Comparison of ENCODE assay signal across 1 cellular context in genomic region chr10:74151057-74151878, GRCh38.
TF ChIP-seq lines count a peak whose summit lies in the region.

TSS of gene ADK (plus strand) at chr10:74151221. CDS start at chr10:74151279, 58 bp downstream.

TF ChIP-seq in K562, 482 proteins besides CTCF, POLR2A, EP300 and RAD21 (continued from another document and continues in another):
- no peak for TF ChIP-seq CEBPZ (IDR thresholded peaks at IDR 0.05; ENCODE audit: borderline replicate concordance, low read depth, low read length)
- no peak for TF ChIP-seq PRMT5 (CRISPR knock-in tag; IDR thresholded peaks at IDR 0.05)
- peak; percentile 66 for TF ChIP-seq TFAP4 (CRISPR knock-in tag; IDR thresholded peaks at IDR 0.05; ENCODE audit: borderline replicate concordance)
- peak; percentile 56; the same call in 1 of the 2 replicates for TF ChIP-seq CXXC5 (CRISPR knock-in tag; IDR thresholded peaks at IDR 0.05)
- TF ChIP-seq ZKSCAN1 (IDR thresholded peaks at IDR 0.05; ENCODE audit: low read depth, low read length): 0 out of 2 replicates have a peak, but pooled peaks have one; percentile 38
- TF ChIP-seq FOXA3 (CRISPR knock-in tag; conservative IDR thresholded peaks at IDR 0.05 in 1 of 2, IDR thresholded peaks at IDR 0.05 in 1 of 2): peak in 1 of 2 experiments; percentile 65; a peak in 1 of 4 replicates
- TF ChIP-seq ASH1L (IDR thresholded peaks at IDR 0.05; ENCODE audit: borderline replicate concordance, low read depth, partially characterized antibody): no peak
- no peak; a peak in 1 of 4 replicates for TF ChIP-seq TRIM24 (IDR thresholded peaks at IDR 0.05)
- TF ChIP-seq MNT (conservative IDR thresholded peaks at IDR 0.05): peak; percentile 98 to 99
- TF ChIP-seq E2F6 (IDR thresholded peaks at IDR 0.05; ENCODE audit: borderline replicate concordance in 1 of 2, extremely low read depth in 1 of 2, insufficient read depth in 1 of 2, insufficient read length in 1 of 2, low read depth in 1 of 2, low read length in 1 of 2, poor library complexity in 1 of 2, severe bottlenecking in 1 of 2): peak; percentile 13 to 91
- peak; percentile 71 for TF ChIP-seq POLR2B (IDR thresholded peaks at IDR 0.05; ENCODE audit: low read depth, partially characterized antibody)
- TF ChIP-seq MGA (IDR thresholded peaks at IDR 0.05): peak; percentile 73
- no peak for TF ChIP-seq ZFP91 (CRISPR knock-in tag; IDR thresholded peaks at IDR 0.05)
- peak; percentile 95 for TF ChIP-seq MTA3 (IDR thresholded peaks at IDR 0.05; ENCODE audit: borderline replicate concordance)
- no peak for TF ChIP-seq NCOA2 (IDR thresholded peaks at IDR 0.05; ENCODE audit: partially characterized antibody in 2 of 2)
- TF ChIP-seq RHOXF2B (CRISPR knock-in tag; conservative IDR thresholded peaks at IDR 0.05): no peak
- no peak for TF ChIP-seq MECOM (CRISPR knock-in tag; IDR thresholded peaks at IDR 0.05)
- TF ChIP-seq TCF3 (CRISPR knock-in tag; IDR thresholded peaks at IDR 0.05): no peak
- no peak for TF ChIP-seq GABPA (tag; conservative IDR thresholded peaks at IDR 0.05; ENCODE audit: low read depth)
- no peak for TF ChIP-seq ZNF41 (CRISPR knock-in tag; conservative IDR thresholded peaks at IDR 0.05)
- TF ChIP-seq CHCHD3 (CRISPR knock-in tag; IDR thresholded peaks at IDR 0.05): no peak
- no peak for TF ChIP-seq EZH2 (IDR thresholded peaks at IDR 0.05; ENCODE audit: borderline replicate concordance, low read depth, low read length)
- no peak; the same call in 1 of the 2 replicates for TF ChIP-seq ARID1B (IDR thresholded peaks at IDR 0.05)
- TF ChIP-seq ZNF408 (CRISPR knock-in tag; IDR thresholded peaks at IDR 0.05; ENCODE audit: low read depth): no peak
- no peak for TF ChIP-seq ZNF717 (CRISPR knock-in tag; IDR thresholded peaks at IDR 0.05)
- TF ChIP-seq ZNF639 (CRISPR knock-in tag; conservative IDR thresholded peaks at IDR 0.05 in 1 of 2, IDR thresholded peaks at IDR 0.05 in 1 of 2): peak in 1 of 2 experiments; percentile 77; a peak in 2 of 4 replicates
- no peak for TF ChIP-seq HIVEP1 (CRISPR knock-in tag; IDR thresholded peaks at IDR 0.05)
- TF ChIP-seq SUPT5H (IDR thresholded peaks at IDR 0.05): peak; percentile 87
- TF ChIP-seq HCFC1 (IDR thresholded peaks at IDR 0.05; ENCODE audit: low read depth, low read length): peak; percentile 14
- no peak for TF ChIP-seq U2AF1 (optimal IDR thresholded peaks at IDR 0.05; ENCODE audit: low read depth, low read length)
- 0 out of 2 replicates have a peak, but pooled peaks have one; percentile 18 for TF ChIP-seq TOE1 (IDR thresholded peaks at IDR 0.05; ENCODE audit: borderline replicate concordance)
- no peak for TF ChIP-seq TOE1 (CRISPR knock-in tag; IDR thresholded peaks at IDR 0.05; ENCODE audit: borderline replicate concordance, low read depth)
- no peak for TF ChIP-seq POU5F1 (IDR thresholded peaks at IDR 0.05; ENCODE audit: borderline replicate concordance, low read depth, low read length, partially characterized antibody)
- TF ChIP-seq SPI1 (IDR thresholded peaks at IDR 0.05; ENCODE audit: borderline replicate concordance, low read depth, low read length): no peak
- TF ChIP-seq E2F4 (CRISPR knock-in tag; IDR thresholded peaks at IDR 0.05; ENCODE audit: low read depth): no peak
- no peak for TF ChIP-seq ZKSCAN8 (CRISPR knock-in tag; IDR thresholded peaks at IDR 0.05)
- TF ChIP-seq GATAD2B (IDR thresholded peaks at IDR 0.05; ENCODE audit: borderline replicate concordance): peak; percentile 30; the same call in 1 of the 2 replicates
